18 cellular contexts compared by ENCODE assay signal in genomic region chr14:24996930-24997329, GRCh38. TPM values are rescaled to one million over a fixed set of nuclear protein-coding genes. Genes with fewer than 3 reads are reported as not detected.
A peak's percentile ranks its signal among the peaks of the same experiment; 100 is the strongest.
DNase-seq lines count a peak whose midpoint lies in the region; ATAC-seq and TF ChIP-seq lines count a peak whose summit lies in the region.
"Had no signal": no experiment of that assay in that cellular context is flagged by ENCODE, and none has a peak within 500 bp of the region (broad histone marks: within the 10 kb centered on the region; RNA-seq: fewer than 3 reads in every experiment).

No MANE protein-coding gene starts in this region.

- no peaks in the 10 kb centered on the region for H3K36me3 ChIP-seq in A673 (ENCODE audit: insufficient read depth, low read length, poor library complexity, severe bottlenecking)
- H3K36me3 ChIP-seq in Loucy (ENCODE audit: insufficient read depth, low read length) = no peaks in the 10 kb centered on the region
- no peaks in the 10 kb centered on the region for H3K36me3 ChIP-seq in PC-3 (ENCODE audit: low read depth, low read length)
- H3K36me3 ChIP-seq: BLaER1 had no signal

- H3K27ac Mint-ChIP-seq in nephron progenitor cell = peak overlapping the region; percentile 4
- H3K27ac Mint-ChIP-seq: CD14-positive monocyte; CD4-positive, alpha-beta memory T cell; GM23338; IgD-negative memory B cell had no signal

- POLR2A ChIA-PET in A673 (lab: Charles Lee; ENCODE audit: low non-redundant PET) = no interaction called here
- POLR2A ChIA-PET in PC-3 (lab: Charles Lee; ENCODE audit: unreplicated experiment) = no interaction called here

- H3K36me3 Mint-ChIP-seq in nephron progenitor cell (ENCODE audit: low read depth) = peaks cover 16% of the 10 kb centered on the region
- H3K36me3 Mint-ChIP-seq: CD14-positive monocyte; CD4-positive, alpha-beta memory T cell; IgD-negative memory B cell had no signal

- CTCF ChIA-PET in A673 (lab: Charles Lee) = no interaction called here
- CTCF ChIA-PET in PC-3 (lab: Charles Lee) = no interaction called here

- H3K27ac ChIP-seq in A673 (ENCODE audit: low read depth, low read length, poor library complexity, severe bottlenecking) (no peak overlapping the region), PC-3 (ENCODE audit: low read length) (no peak overlapping the region)
- H3K27ac ChIP-seq: 22Rv1, A549, BLaER1, HL-60 had no signal

- H3K27me3 ChIP-seq in A673 (replicated peaks; ENCODE audit: insufficient read depth, low read depth, low read length, poor library complexity) (no peaks in the 10 kb centered on the region), Loucy (ENCODE audit: insufficient read depth, low read length, poor library complexity, severe bottlenecking) (no peaks in the 10 kb centered on the region), PC-3 (ENCODE audit: low read length) (no peaks in the 10 kb centered on the region)
- H3K27me3 ChIP-seq: BLaER1 had no signal

- no peak overlapping the region for H3K9ac ChIP-seq in Loucy (ENCODE audit: low read depth, low read length, poor library complexity, severe bottlenecking)
- H3K9ac ChIP-seq in PC-3 (ENCODE audit: low read length) = no peak overlapping the region
- H3K9ac ChIP-seq: BLaER1 had no signal

- H2AFZ ChIP-seq in Loucy (ENCODE audit: low read length) (peak overlapping the region; percentile 35), PC-3 (ENCODE audit: low read length) (no peak overlapping the region)
- H2AFZ ChIP-seq: GM23338 had no signal

- H3K4me1 Mint-ChIP-seq in nephron progenitor cell = no peaks in the 10 kb centered on the region
- H3K4me1 Mint-ChIP-seq: CD14-positive monocyte; CD4-positive, alpha-beta memory T cell; IgD-negative memory B cell had no signal

- BruUV-seq in A673 (replicated peaks; lab: Mats Ljungman, UMichigan) (no TSS peak), PC-3 (replicated peaks; lab: Mats Ljungman, UMichigan) (no TSS peak)

- no peak for TF ChIP-seq CTCF in A673 (conservative IDR thresholded peaks at IDR 0.05; ENCODE audit: low read depth, low read length)
- TF ChIP-seq CTCF in Loucy (conservative IDR thresholded peaks at IDR 0.05; ENCODE audit: low read length) = no peak
- no peak for TF ChIP-seq CTCF in fibroblast of pulmonary artery (IDR thresholded peaks at IDR 0.05; ENCODE audit: low read length, missing control alignments)
- no peak for TF ChIP-seq CTCF in nephron progenitor cell (IDR thresholded peaks at IDR 0.05)
- no peak for TF ChIP-seq CTCF in PC-3 (conservative IDR thresholded peaks at IDR 0.05; ENCODE audit: low read depth, low read length)

- H3K4me2 ChIP-seq in Loucy (ENCODE audit: low read depth, low read length, poor library complexity, severe bottlenecking) = no peak overlapping the region
- H3K4me2 ChIP-seq in PC-3 (ENCODE audit: low read length) = no peak overlapping the region
- H3K4me2 ChIP-seq: A549, BLaER1, GM23338 had no signal

- no peaks in the 10 kb centered on the region for H3K4me1 ChIP-seq in A673 (ENCODE audit: insufficient read depth, low read length, poor library complexity, severe bottlenecking)
- peaks cover 18% of the 10 kb centered on the region for H3K4me1 ChIP-seq in Loucy (ENCODE audit: insufficient read depth, low read length, poor library complexity, severe bottlenecking)
- H3K4me1 ChIP-seq in PC-3 (ENCODE audit: insufficient read depth, low read length) = no peaks in the 10 kb centered on the region
- H3K4me1 ChIP-seq: A549 had no signal

- intact Hi-C loops in A673 (cut with micrococcal nuclease; ENCODE audit: unreplicated experiment) (no loop called here), PC-3 (cut with micrococcal nuclease) (no loop called here)

- H3K9me2 ChIP-seq in Loucy (replicated peaks; ENCODE audit: low read depth, low read length) = no peaks in the 10 kb centered on the region
- no peaks in the 10 kb centered on the region for H3K9me2 ChIP-seq in PC-3 (replicated peaks; ENCODE audit: low read length)

- H3K79me2 ChIP-seq in Loucy (ENCODE audit: insufficient read depth, low read length) (no peaks in the 10 kb centered on the region), PC-3 (ENCODE audit: low read length) (no peaks in the 10 kb centered on the region)

- H3F3A ChIP-seq in Loucy (ENCODE audit: low read depth) (no peaks in the 10 kb centered on the region), PC-3 (ENCODE audit: low read length, unreplicated experiment) (no peaks in the 10 kb centered on the region)

- peaks cover 11% of the 10 kb centered on the region for H3K9me3 Mint-ChIP-seq in nephron progenitor cell
- H3K9me3 Mint-ChIP-seq: GM23338, IgD-negative memory B cell had no signal

- H4K20me1 ChIP-seq in Loucy (ENCODE audit: insufficient read depth, low read length, poor library complexity, severe bottlenecking) (no peaks in the 10 kb centered on the region), PC-3 (ENCODE audit: low read length) (no peaks in the 10 kb centered on the region)
- H4K20me1 ChIP-seq: BLaER1 had no signal

- H3K4me3 Mint-ChIP-seq in nephron progenitor cell = no peak overlapping the region
- H3K4me3 Mint-ChIP-seq: CD14-positive monocyte; CD4-positive, alpha-beta memory T cell; GM23338; IgD-negative memory B cell had no signal

- peak; percentile 59 for DNase-seq in A673 (ENCODE audit: low spot score)
- DNase-seq in fibroblast of pulmonary artery (ENCODE audit: low read depth) = peak; percentile 19
- no peak for DNase-seq in nephron progenitor cell
- DNase-seq in COLO829 (ENCODE audit: low spot score) = no peak
- no peak for DNase-seq in PC-3
- DNase-seq: CD4-positive, alpha-beta memory T cell; DMS 273 treated with DMSO at 0.1 percent for 48 hours; HCEC 1CT had no signal

- H3K27me3 Mint-ChIP-seq in nephron progenitor cell (ENCODE audit: low read depth, poor library complexity) = no peaks in the 10 kb centered on the region
- H3K27me3 Mint-ChIP-seq: IgD-negative memory B cell had no signal

- no peak overlapping the region for H3K4me3 ChIP-seq in A673 (ENCODE audit: low read depth, low read length, poor library complexity, severe bottlenecking)
- H3K4me3 ChIP-seq in Loucy (ENCODE audit: low read length, poor library complexity, severe bottlenecking) = no peak overlapping the region
- H3K4me3 ChIP-seq in fibroblast of pulmonary artery (replicated peaks; ENCODE audit: low read depth, low read length) = no peak overlapping the region
- H3K4me3 ChIP-seq in PC-3 (ENCODE audit: low read length) = no peak overlapping the region
- H3K4me3 ChIP-seq: A549, BLaER1, GM23338 had no signal

- ATAC-seq in GM18502 (IDR thresholded peaks at IDR 0.05; ENCODE audit: poor library complexity, unreplicated experiment) (no peak), HG02970 (IDR thresholded peaks at IDR 0.05; ENCODE audit: low FRiP score, unreplicated experiment) (no peak), PC-3 (no peak)
- ATAC-seq: A549, GM23338 had no signal

- H3K9me3 ChIP-seq in A673 (ENCODE audit: low read depth, low read length, poor library complexity, severe bottlenecking) = no peaks in the 10 kb centered on the region
- no peaks in the 10 kb centered on the region for H3K9me3 ChIP-seq in Loucy (ENCODE audit: insufficient read depth, low read depth, low read length)
- H3K9me3 ChIP-seq in PC-3 (ENCODE audit: low read length) = 0 out of 2 replicates have a peak, but pooled peaks cover 6% of the 10 kb centered on the region
- H3K9me3 ChIP-seq: A549, BLaER1 had no signal

RNA-seq across cellular contexts. Expression of gene STXBP6, which starts 53.0 kb away (rescaled TPM):
- 5.3 and 6.2 TPM in 2 replicates for total RNA-seq in A673 (2021)
- 0.40 TPM in 1 of 2 replicates, not detected in the other for total RNA-seq in PC-3 (2014; rRNA removed)
- total RNA-seq: CD4-positive, alpha-beta memory T cell had no signal

Comparison
In these comparisons a context has a peak if more than half of its experiments do, and no peak if none do; other contexts are left out.
1. DNase-seq: peak in A673 (single experiment) and fibroblast of pulmonary artery (single experiment); none in nephron progenitor cell (single experiment), COLO829 (single experiment) and PC-3 (single experiment).